In the genomic region with DNA sequence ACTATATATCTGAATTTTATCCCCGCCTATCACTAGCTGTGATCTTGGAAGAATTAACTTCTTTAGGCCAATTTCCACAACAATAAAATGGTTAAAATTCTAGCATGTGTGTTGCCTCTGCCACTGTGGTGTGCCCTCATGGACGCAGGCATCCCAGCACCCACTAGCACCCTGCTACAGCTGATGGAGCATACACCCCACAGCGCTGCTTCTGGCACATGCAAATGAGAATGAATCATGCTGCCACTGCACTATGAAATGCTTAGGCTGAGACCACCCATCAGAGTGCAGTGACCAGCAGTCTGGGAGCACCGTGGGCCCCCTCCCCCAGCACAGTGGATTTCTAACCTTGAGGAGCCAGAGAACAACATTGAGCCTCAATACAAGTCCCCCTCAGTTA, we compare ENCODE assay signal across 6 cellular contexts.
"Had no signal": no experiment of that assay in that cellular context is flagged by ENCODE, and none has a peak within 500 bp of the region (broad histone marks: within the 10 kb centered on the region; RNA-seq: fewer than 3 reads in every experiment).

No MANE protein-coding gene starts in this region.

- H3K27ac ChIP-seq: HL-60 had no signal

- FAIRE-seq: K562 had no signal

- H3K27ac Mint-ChIP-seq: GM23338, HFFc6 had no signal

- H3K9me3 Mint-ChIP-seq: HFFc6 had no signal

- H3K4me1 ChIP-seq: HAP-1 had no signal

- H3K4me3 Mint-ChIP-seq: GM23338, HFFc6 had no signal

- H3K4me2 ChIP-seq: GM23338 had no signal

- H3K4me1 Mint-ChIP-seq: GM23338 had no signal

- DNase-seq: KG1 had no signal

- H3K4me3 ChIP-seq: GM23338, HAP-1, K562 had no signal

- H3K36me3 ChIP-seq: HAP-1 had no signal

- H2AFZ ChIP-seq: GM23338 had no signal
